In the genomic region with DNA sequence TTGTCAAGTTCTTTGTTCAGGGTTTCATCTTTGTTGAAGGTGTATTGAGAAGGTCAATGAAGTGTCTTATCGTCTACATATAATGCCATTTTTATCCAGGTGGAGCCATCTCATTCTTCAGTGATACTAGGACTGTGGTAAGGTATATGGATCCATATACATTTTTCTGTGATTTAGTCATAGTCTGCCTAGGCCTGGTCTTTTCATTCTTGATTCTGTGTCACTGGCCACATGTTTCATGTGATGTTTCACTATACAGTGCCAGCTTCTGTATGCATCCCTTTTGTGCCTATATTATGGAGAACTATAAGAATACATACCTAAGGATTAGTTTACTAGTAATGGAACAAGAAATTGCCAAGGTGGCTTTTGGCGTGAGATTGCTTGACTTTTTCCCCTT, we compare ENCODE assay signal across 17 cellular contexts.
"Had no signal": no experiment of that assay in that cellular context is flagged by ENCODE, and none has a peak within 500 bp of the region (broad histone marks: within the 10 kb centered on the region; RNA-seq: fewer than 3 reads in every experiment).

No MANE protein-coding gene starts in this region.

- H3K9me3 Mint-ChIP-seq: activated CD8-positive, alpha-beta T cell treated with anti-CD3 and anti-CD28 coated beads for 36 hours; activated naive CD8-positive, alpha-beta T cell treated with anti-CD3 and anti-CD28 coated beads, Interleukin-2, amount 50 U/mL, for 24 hours; dendritic cell treated with granulocyte-macrophage colony-stimulating factor and Interleukin-4, amounts not matched to agents 40 ng/mL and 50 ng/mL, for 4 days; memory B cell had no signal

- H3K27ac ChIP-seq: VCaP had no signal

- H3K27me3 Mint-ChIP-seq: activated CD4-positive, alpha-beta T cell treated with anti-CD3 and anti-CD28 coated beads for 36 hours; activated CD8-positive, alpha-beta T cell treated with anti-CD3 and anti-CD28 coated beads for 36 hours; activated naive CD8-positive, alpha-beta T cell treated with anti-CD3 and anti-CD28 coated beads, Interleukin-2, amount 50 U/mL, for 24 hours; dendritic cell treated with granulocyte-macrophage colony-stimulating factor and Interleukin-4, amounts not matched to agents 40 ng/mL and 50 ng/mL, for 4 days; memory B cell had no signal

- H3K27ac Mint-ChIP-seq: activated CD4-positive, alpha-beta T cell treated with anti-CD3 and anti-CD28 coated beads for 36 hours; activated CD8-positive, alpha-beta T cell treated with anti-CD3 and anti-CD28 coated beads for 36 hours; activated naive CD8-positive, alpha-beta T cell treated with anti-CD3 and anti-CD28 coated beads, Interleukin-2, amount 50 U/mL, for 24 hours; dendritic cell treated with granulocyte-macrophage colony-stimulating factor and Interleukin-4, amounts not matched to agents 40 ng/mL and 50 ng/mL, for 4 days; memory B cell had no signal

- H3K4me1 Mint-ChIP-seq: activated CD4-positive, alpha-beta T cell treated with anti-CD3 and anti-CD28 coated beads for 36 hours; activated naive CD8-positive, alpha-beta T cell treated with anti-CD3 and anti-CD28 coated beads, Interleukin-2, amount 50 U/mL, for 24 hours; memory B cell had no signal

- FAIRE-seq: islet of Langerhans had no signal

- ATAC-seq: activated CD4-positive, alpha-beta T cell treated with anti-CD3 and anti-CD28 coated beads for 36 hours; activated CD8-positive, alpha-beta T cell treated with anti-CD3 and anti-CD28 coated beads for 36 hours; activated naive CD8-positive, alpha-beta T cell treated with anti-CD3 and anti-CD28 coated beads, Interleukin-2, amount 50 U/mL, for 24 hours; left lobe of liver had no signal

- H3K27me3 ChIP-seq: sigmoid colon had no signal

- DNase-seq: activated CD4-positive, alpha-beta T cell treated with anti-CD3 and anti-CD28 coated beads for 36 hours; activated CD8-positive, alpha-beta memory T cell treated with anti-CD3 and anti-CD28 coated beads, Interleukin-2, amount 50 U/mL, for 48 hours; activated CD8-positive, alpha-beta T cell treated with anti-CD3 and anti-CD28 coated beads for 36 hours; activated naive CD4-positive, alpha-beta T cell treated with Interleukin-2 at 50 U/mL for 16 hours; activated naive CD8-positive, alpha-beta T cell treated with anti-CD3 and anti-CD28 coated beads, Interleukin-2, amount 50 U/mL, for 24 hours; glutamatergic neuron; sigmoid colon; stimulated activated CD4-positive, alpha-beta T cell treated with anti-CD3 and anti-CD28 coated beads, Interleukin-12 subunit alpha, Interleukin-12 subunit beta, amount 100 ng/mL, for 4 hours; stimulated activated naive CD4-positive, alpha-beta T cell; substantia nigra; T1000; trophoblast cell had no signal

- H3K4me3 ChIP-seq: sigmoid colon had no signal

- H3K4me3 Mint-ChIP-seq: activated CD4-positive, alpha-beta T cell treated with anti-CD3 and anti-CD28 coated beads for 36 hours; activated CD8-positive, alpha-beta T cell treated with anti-CD3 and anti-CD28 coated beads for 36 hours; activated naive CD8-positive, alpha-beta T cell treated with anti-CD3 and anti-CD28 coated beads, Interleukin-2, amount 50 U/mL, for 24 hours; dendritic cell treated with granulocyte-macrophage colony-stimulating factor and Interleukin-4, amounts not matched to agents 40 ng/mL and 50 ng/mL, for 4 days; memory B cell had no signal

- H3K9me3 ChIP-seq: sigmoid colon had no signal
